12 cellular contexts compared by ENCODE assay signal in genomic region chr9:120434532-120434931, GRCh38.
A peak's percentile ranks its signal among the peaks of the same experiment; 100 is the strongest.
DNase-seq lines count a peak whose midpoint lies in the region; ATAC-seq and TF ChIP-seq lines count a peak whose summit lies in the region.
"Had no signal": no experiment of that assay in that cellular context is flagged by ENCODE, and none has a peak within 500 bp of the region (broad histone marks: within the 10 kb centered on the region; RNA-seq: fewer than 3 reads in every experiment).

No MANE protein-coding gene starts in this region.

- H4K20me1 ChIP-seq in PC-9 (ENCODE audit: insufficient read depth), result no peaks in the 10 kb centered on the region

- H3K27me3 ChIP-seq in SJSA1 (replicated peaks), result no peaks in the 10 kb centered on the region
- no peaks in the 10 kb centered on the region for H3K27me3 ChIP-seq in endodermal cell (ENCODE audit: control insufficient read depth, insufficient read depth, low read length, poor library complexity, severe bottlenecking)
- no peaks in the 10 kb centered on the region for H3K27me3 ChIP-seq in lower lobe of right lung (ENCODE audit: low read depth)
- no peaks in the 10 kb centered on the region for H3K27me3 ChIP-seq in tibial artery
- no peaks in the 10 kb centered on the region for H3K27me3 ChIP-seq in PC-9 (ENCODE audit: insufficient read depth, low read depth)
- H3K27me3 ChIP-seq: right lobe of liver had no signal

- no peaks in the 10 kb centered on the region for H3K4me1 Mint-ChIP-seq in endodermal cell
- H3K4me1 Mint-ChIP-seq in CD14-positive monocyte, result peaks cover 27% of the 10 kb centered on the region

- POLR2A ChIA-PET in PC-9 (lab: Charles Lee; ENCODE audit: unreplicated experiment), result no interaction called here

- 91 to 98% methylated on average over 6 of the region's 6 CpGs for WGBS in endodermal cell (ENCODE audit: insufficient coverage in 1 of 2, insufficient read length in 1 of 2), 2 experiments

- H3K27ac Mint-ChIP-seq in endodermal cell (no peak overlapping the region), CD14-positive monocyte (no peak overlapping the region)

- CTCF ChIA-PET in PC-9 (lab: Charles Lee), result no interaction called here

- ATAC-seq in lower lobe of right lung, result peak in 1 of 2 donors; percentile 37
- ATAC-seq: Panc1 had no signal

- H3K4me2 ChIP-seq in PC-9, result no peak overlapping the region

- H3F3A ChIP-seq in PC-9 (ENCODE audit: insufficient read depth, low read depth), result no peaks in the 10 kb centered on the region

- peaks cover 2% of the 10 kb centered on the region for H3K9me3 Mint-ChIP-seq in endodermal cell
- peaks cover 0 to 3% (median 0%) of the 10 kb centered on the region in 7 donors for H3K9me3 Mint-ChIP-seq in CD14-positive monocyte

- H3K27ac ChIP-seq in SJSA1 (peak overlapping the region; percentile 26; the same call in 1 of the 2 replicates), endodermal cell (ENCODE audit: low read depth, low read length) (no peak overlapping the region), lower lobe of right lung (peak overlapping the region; percentile 27), tibial artery (no peak overlapping the region), PC-9 (no peak overlapping the region)
- H3K27ac ChIP-seq: right lobe of liver had no signal

- H2AFZ ChIP-seq in PC-9, result no peak overlapping the region

- no peak for TF ChIP-seq CTCF in endodermal cell (conservative IDR thresholded peaks at IDR 0.05)
- TF ChIP-seq CTCF in lower lobe of right lung (IDR thresholded peaks at IDR 0.05), result no peak
- TF ChIP-seq CTCF in tibial artery (IDR thresholded peaks at IDR 0.05), result no peak
- TF ChIP-seq CTCF in CD14-positive monocyte (IDR thresholded peaks at IDR 0.05), result no peak
- TF ChIP-seq CTCF in PC-9 (conservative IDR thresholded peaks at IDR 0.05), result no peak

- H3K9me3 ChIP-seq in SJSA1 (replicated peaks) (no peaks in the 10 kb centered on the region), endodermal cell (ENCODE audit: control insufficient read depth, low read length) (peaks cover 9% of the 10 kb centered on the region), lower lobe of right lung (no peaks in the 10 kb centered on the region), tibial artery (no peaks in the 10 kb centered on the region), PC-9 (ENCODE audit: insufficient read depth, low read depth) (no peaks in the 10 kb centered on the region)
- H3K9me3 ChIP-seq: right lobe of liver had no signal

- intact Hi-C loops in lower lobe of right lung (cut with DNase I) (no loop called here), tibial artery (cut with DNase I; ENCODE audit: low total_unique reads) (no loop called here), CD14-positive monocyte (cut with micrococcal nuclease) (no loop called here), PC-9 (cut with micrococcal nuclease; ENCODE audit: unreplicated experiment) (no loop called here)

- H3K9me2 ChIP-seq in PC-9 (ENCODE audit: insufficient read depth), result no peaks in the 10 kb centered on the region

- DNase-seq in SJSA1 (ENCODE audit: low read depth in 1 of 2, low spot score in 2 of 2) (no peak), endodermal cell (peak; percentile 24), lower lobe of right lung (no peak), tibial artery (peak; percentile 67 to 81), CD14-positive monocyte (ENCODE audit: low spot score) (no peak), PC-9 (no peak), T-helper 1 cell (no peak)
- DNase-seq: amniotic stem cell, NCI-H345, right lobe of liver, substantia nigra had no signal

- H3K4me1 ChIP-seq in SJSA1 (replicated peaks) (peaks cover 17% of the 10 kb centered on the region), endodermal cell (ENCODE audit: control insufficient read depth, insufficient read depth, low read length) (no peaks in the 10 kb centered on the region), lower lobe of right lung (peaks cover 39% of the 10 kb centered on the region), tibial artery (peaks cover 0 to 8% (median 2%) of the 10 kb centered on the region in 4 donors), PC-9 (replicated peaks; ENCODE audit: insufficient read depth) (no peaks in the 10 kb centered on the region)

- H3K4me3 ChIP-seq in SJSA1, result no peak overlapping the region
- H3K4me3 ChIP-seq in endodermal cell (ENCODE audit: low read length), result no peak overlapping the region
- H3K4me3 ChIP-seq in lower lobe of right lung, result no peak overlapping the region
- H3K4me3 ChIP-seq in tibial artery, result no peak overlapping the region
- H3K4me3 ChIP-seq in PC-9, result no peak overlapping the region
- H3K4me3 ChIP-seq: right lobe of liver had no signal

- BruUV-seq in PC-9 (replicated peaks; lab: Mats Ljungman, UMichigan), result no TSS peak

- H3K79me2 ChIP-seq in PC-9 (ENCODE audit: low read depth), result no peaks in the 10 kb centered on the region

- H3K36me3 Mint-ChIP-seq in endodermal cell (ENCODE audit: low read depth) (peaks cover 55% of the 10 kb centered on the region), CD14-positive monocyte (peaks cover 45% of the 10 kb centered on the region in 2 donors)

- H3K9ac ChIP-seq in endodermal cell (ENCODE audit: extremely low read depth, low read length, poor library complexity, severe bottlenecking), result no peak overlapping the region

- H3K4me3 Mint-ChIP-seq in endodermal cell, result no peak overlapping the region
- H3K4me3 Mint-ChIP-seq in CD14-positive monocyte, result no peak overlapping the region

- H3K36me3 ChIP-seq in SJSA1, result peaks cover 40% of the 10 kb centered on the region
- peaks cover 54% of the 10 kb centered on the region for H3K36me3 ChIP-seq in endodermal cell (ENCODE audit: control insufficient read depth, insufficient read depth, low read length)
- H3K36me3 ChIP-seq in lower lobe of right lung, result peaks cover 19% of the 10 kb centered on the region
- H3K36me3 ChIP-seq in tibial artery, result peaks cover 13 to 35% (median 18%) of the 10 kb centered on the region in 3 donors
- peaks cover 7% of the 10 kb centered on the region; the same call in 1 of the 2 replicates for H3K36me3 ChIP-seq in PC-9 (ENCODE audit: low read depth)

- H3K27me3 Mint-ChIP-seq in endodermal cell (ENCODE audit: insufficient read depth) (no peaks in the 10 kb centered on the region), CD14-positive monocyte (ENCODE audit: low read depth in 3 of 3) (peaks cover 0 to 2% (median 0%) of the 10 kb centered on the region in 3 donors)

Comparison
In these comparisons a context has a peak if more than half of its experiments do, and no peak if none do; other contexts are left out.
1. DNase-seq: peak in endodermal cell (single experiment) and tibial artery (2 of 2); none in SJSA1 (0 of 2), lower lobe of right lung (single experiment), CD14-positive monocyte (single experiment), PC-9 (0 of 2) and T-helper 1 cell (0 of 5).
2. H3K27ac ChIP-seq: peak in SJSA1 (single experiment) and lower lobe of right lung (single experiment); none in endodermal cell (single experiment), tibial artery (0 of 2) and PC-9 (single experiment).